11 cellular contexts compared by ENCODE assay signal in the genomic region with DNA sequence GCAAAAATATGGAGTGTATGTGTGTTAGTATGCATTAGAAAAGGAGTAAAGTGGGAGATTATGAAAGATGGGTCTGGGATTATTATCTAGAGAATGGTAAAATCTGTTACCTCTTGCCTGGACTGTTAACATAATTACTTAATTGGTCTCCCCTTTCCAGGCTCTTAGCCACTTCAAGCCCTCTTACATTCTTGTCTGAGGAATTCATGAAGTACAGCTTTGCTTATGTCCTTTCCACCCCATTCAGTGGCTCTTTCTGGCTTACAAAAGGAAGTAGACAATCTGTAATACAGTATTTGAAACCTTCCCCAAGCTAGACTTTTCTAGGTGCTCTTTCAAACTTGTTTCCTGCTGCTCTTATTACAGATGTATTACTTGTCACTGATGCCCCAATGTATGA.
DNase-seq lines count a peak whose midpoint lies in the region; ATAC-seq and TF ChIP-seq lines count a peak whose summit lies in the region.
"Had no signal": no experiment of that assay in that cellular context is flagged by ENCODE, and none has a peak within 500 bp of the region (broad histone marks: within the 10 kb centered on the region; RNA-seq: fewer than 3 reads in every experiment).

No MANE protein-coding gene starts in this region.

- H3K79me2 ChIP-seq in smooth muscle cell (ENCODE audit: low read depth): peaks cover 78% of the 10 kb centered on the region

- H3K9ac ChIP-seq in smooth muscle cell (ENCODE audit: low read depth): peak overlapping the region; percentile 14

- no peak overlapping the region for H2AFZ ChIP-seq in smooth muscle cell (ENCODE audit: low read depth)

- H3K4me1 Mint-ChIP-seq in activated CD4-positive, alpha-beta T cell treated with anti-CD3 and anti-CD28 coated beads, Interleukin-2, amount 10 ng/mL, durations not matched to agents 24 days and 14 days: peaks cover 45% of the 10 kb centered on the region

- H3K27me3 ChIP-seq in smooth muscle cell (ENCODE audit: low read depth): no peaks in the 10 kb centered on the region
- H3K27me3 ChIP-seq in body of pancreas: no peaks in the 10 kb centered on the region

- H3K27ac Mint-ChIP-seq in activated CD4-positive, alpha-beta T cell treated with anti-CD3 and anti-CD28 coated beads, Interleukin-2, amount 10 ng/mL, durations not matched to agents 24 days and 14 days: peak overlapping the region; percentile 62

- no peak overlapping the region for H3K4me2 ChIP-seq in smooth muscle cell

- H3K9me3 Mint-ChIP-seq in activated CD4-positive, alpha-beta T cell treated with anti-CD3 and anti-CD28 coated beads, Interleukin-2, amount 10 ng/mL, durations not matched to agents 24 days and 14 days: no peaks in the 10 kb centered on the region

- TF ChIP-seq CTCF in NB4 (IDR thresholded peaks at IDR 0.05; ENCODE audit: low read depth, low read length) (no peak), smooth muscle cell (IDR thresholded peaks at IDR 0.05; ENCODE audit: borderline replicate concordance, insufficient read depth, poor library complexity, severe bottlenecking) (no peak), body of pancreas (IDR thresholded peaks at IDR 0.05) (no peak)

- H3K4me3 ChIP-seq in NB4 (ENCODE audit: low read depth, low read length) (no peak overlapping the region), smooth muscle cell (no peak overlapping the region), body of pancreas (no peak overlapping the region)

- H3K4me1 ChIP-seq in smooth muscle cell (ENCODE audit: low read depth) (peaks cover 23% of the 10 kb centered on the region), body of pancreas (peaks cover 54% of the 10 kb centered on the region)

- H3K9me3 ChIP-seq in smooth muscle cell (replicated peaks; ENCODE audit: low read depth) (no peaks in the 10 kb centered on the region), body of pancreas (no peaks in the 10 kb centered on the region)

- H3K4me3 Mint-ChIP-seq in activated CD4-positive, alpha-beta T cell treated with anti-CD3 and anti-CD28 coated beads, Interleukin-2, amount 10 ng/mL, durations not matched to agents 24 days and 14 days: no peak overlapping the region

- peak overlapping the region; percentile 54 for H3K27ac ChIP-seq in smooth muscle cell (ENCODE audit: low read depth)
- no peak overlapping the region for H3K27ac ChIP-seq in body of pancreas

- DNase-seq in activated CD4-positive, alpha-beta T cell treated with anti-CD3 and anti-CD28 coated beads, Interleukin-2, amount 10 ng/mL, durations not matched to agents 24 days and 14 days: no peak
- DNase-seq in activated CD4-positive, alpha-beta T cell treated with anti-CD3 and anti-CD28 coated beads for 4 hours: no peak
- DNase-seq in NB4 (ENCODE audit: low read depth) (peak; percentile 34), dermis blood vessel endothelial cell (peak; percentile 32), smooth muscle cell (lab: John Stamatoyannopoulos, UW; ENCODE audit: unreplicated experiment) (no peak), NCI-H748 treated with DMSO at 0.1 percent for 48 hours (lab: John Stamatoyannopoulos, UW) (no peak), body of pancreas (no peak)
- no peak for DNase-seq in activated CD4-positive, CD25-positive, alpha-beta regulatory T cell (lab: John Stamatoyannopoulos, UW)
- DNase-seq: effector CD8-positive, alpha-beta T cell; nucleus accumbens; T-helper 2 cell had no signal

- ATAC-seq in body of pancreas: no peak

- peaks cover 4% of the 10 kb centered on the region for H3F3A ChIP-seq in smooth muscle cell (ENCODE audit: low read depth)

- peaks cover 53% of the 10 kb centered on the region for H3K36me3 Mint-ChIP-seq in activated CD4-positive, alpha-beta T cell treated with anti-CD3 and anti-CD28 coated beads, Interleukin-2, amount 10 ng/mL, durations not matched to agents 24 days and 14 days (ENCODE audit: low read depth)

- TF ChIP-seq POLR2A in NB4 (IDR thresholded peaks at IDR 0.05; ENCODE audit: extremely low read depth, insufficient read length) (no peak), body of pancreas (IDR thresholded peaks at IDR 0.05) (no peak)

- no peaks in the 10 kb centered on the region for H3K27me3 Mint-ChIP-seq in activated CD4-positive, alpha-beta T cell treated with anti-CD3 and anti-CD28 coated beads, Interleukin-2, amount 10 ng/mL, durations not matched to agents 24 days and 14 days

- intact Hi-C loops in activated CD4-positive, alpha-beta T cell treated with anti-CD3 and anti-CD28 coated beads, Interleukin-2, amount 10 ng/mL, durations not matched to agents 24 days and 14 days (cut with micrococcal nuclease): no loop called here
- intact Hi-C loops in body of pancreas (cut with DNase I): no loop called here

- H3K36me3 ChIP-seq in smooth muscle cell (ENCODE audit: low read depth): peaks cover 3% of the 10 kb centered on the region
- no peaks in the 10 kb centered on the region for H3K36me3 ChIP-seq in body of pancreas (replicated peaks in 1 of 2; ENCODE audit: insufficient read depth in 1 of 2, low read depth in 2 of 2)

- peaks cover 86% of the 10 kb centered on the region for H4K20me1 ChIP-seq in smooth muscle cell (ENCODE audit: low read depth)

Comparison
In these comparisons a context has a peak if more than half of its experiments do, and no peak if none do; other contexts are left out.
1. DNase-seq: peak in NB4 (single experiment) and dermis blood vessel endothelial cell (single experiment); none in activated CD4-positive, alpha-beta T cell treated with anti-CD3 and anti-CD28 coated beads, Interleukin-2, amount 10 ng/mL, durations not matched to agents 24 days and 14 days (single experiment), activated CD4-positive, alpha-beta T cell treated with anti-CD3 and anti-CD28 coated beads for 4 hours (0 of 2), smooth muscle cell (single experiment), activated CD4-positive, CD25-positive, alpha-beta regulatory T cell (0 of 4), NCI-H748 treated with DMSO at 0.1 percent for 48 hours (single experiment) and body of pancreas (0 of 4).